In the genomic region with DNA sequence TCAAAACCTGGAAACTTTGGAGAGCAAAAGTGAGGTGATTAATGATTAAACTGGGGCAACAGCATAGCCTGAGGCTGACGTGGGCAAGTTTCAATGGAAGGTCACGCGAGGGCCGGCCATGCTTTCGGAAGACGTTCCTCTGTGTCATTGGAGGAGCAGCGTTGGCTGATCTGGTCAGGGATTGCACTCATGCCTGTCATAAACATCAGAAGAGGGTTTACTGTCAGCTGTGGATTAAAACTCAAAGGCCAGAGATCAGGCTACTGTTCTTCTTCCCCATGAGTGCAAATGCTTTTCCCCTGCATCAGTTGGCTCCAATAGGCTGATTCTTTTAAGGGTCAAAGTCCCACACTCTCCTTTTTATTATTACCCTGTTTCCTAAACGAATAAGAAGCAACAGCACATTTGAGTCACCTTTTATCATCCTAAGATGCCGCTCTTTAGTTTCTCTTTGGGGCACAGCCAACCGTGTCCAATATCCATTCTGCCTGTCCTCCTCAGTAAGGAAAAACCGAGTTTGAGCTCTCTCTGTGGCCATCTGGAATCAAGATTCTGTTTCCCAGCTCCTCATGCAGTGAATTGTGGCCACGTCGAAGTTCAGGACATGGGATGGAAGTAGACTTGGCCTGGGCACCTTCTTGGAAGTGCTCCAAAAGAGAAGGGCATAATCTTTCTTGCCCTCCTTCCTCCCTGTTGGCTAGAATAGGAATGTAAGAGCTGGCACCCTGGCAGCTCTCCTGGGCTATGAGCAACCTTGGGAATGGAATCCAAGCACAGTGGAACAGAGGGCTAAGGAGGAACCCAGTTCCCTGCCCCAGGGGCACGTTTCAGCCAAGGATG, we compare ENCODE assay signal across 25 cellular contexts.
DNase-seq lines count a peak whose midpoint lies in the region; ATAC-seq and TF ChIP-seq lines count a peak whose summit lies in the region.
"Had no signal": no experiment of that assay in that cellular context is flagged by ENCODE, and none has a peak within 500 bp of the region (broad histone marks: within the 10 kb centered on the region; RNA-seq: fewer than 3 reads in every experiment).

No MANE protein-coding gene starts in this region.

- in situ Hi-C loops in Caki2 (cut with HindIII; ENCODE audit: low pct_unique_long_range_greater_than_20kb, low sequenced_read_pairs), result no loop called here

- H3K36me3 ChIP-seq in osteoblast (ENCODE audit: insufficient read depth, low read length), result no peaks in the 10 kb centered on the region
- H3K36me3 ChIP-seq: gastrocnemius medialis, neutrophil had no signal

- H4K20me1 ChIP-seq in osteoblast (ENCODE audit: insufficient read depth, low read length), result no peaks in the 10 kb centered on the region

- peak; percentile 87 for DNase-seq in Caki2 (ENCODE audit: low read depth)
- DNase-seq in RPMI7951 (ENCODE audit: low read depth), result peak; percentile 49
- peak; percentile 52 for DNase-seq in kidney glomerular epithelial cell (lab: John Stamatoyannopoulos, UW)
- DNase-seq in osteoblast (ENCODE audit: insufficient read length, low spot score, missing footprints), result peak; percentile 87
- DNase-seq in effector CD4-positive, alpha-beta T cell, result no peak
- DNase-seq in ureter (ENCODE audit: low spot score), result no peak
- no peak for DNase-seq in activated T-cell treated with anti-CD3 and anti-CD28 coated beads for 4 hours
- DNase-seq: activated CD8-positive, alpha-beta memory T cell treated with anti-CD3 and anti-CD28 coated beads for 24 hours; activated naive CD4-positive, alpha-beta T cell treated with anti-CD3 and anti-CD28 coated beads, Interleukin-2, amount 10 ng/mL, durations not matched to agents 7 days and 5 days; activated T-cell treated with anti-CD3 and anti-CD28 coated beads, Interleukin-2, amount 50 U/mL, for 48 hours; anterior cingulate cortex; cerebellar nuclear complex; effector CD8-positive, alpha-beta T cell; gastrocnemius medialis; H7; left cardiac atrium; NCI-H2107; NCI-H524 treated with DMSO at 0.1 percent for 48 hours; Right ventricle myocardium superior; stimulated activated CD8-positive, alpha-beta memory T cell treated with anti-CD3 and anti-CD28 coated beads, Interleukin-4, amount 100 ng/mL, for 48 hours; SW 1271 had no signal

- H3K9me3 ChIP-seq in osteoblast (ENCODE audit: low read depth, low read length), result no peaks in the 10 kb centered on the region
- H3K9me3 ChIP-seq: gastrocnemius medialis, neutrophil had no signal

- H2AFZ ChIP-seq in osteoblast (ENCODE audit: low read length), result no peak overlapping the region

- ATAC-seq in GM19452 (IDR thresholded peaks at IDR 0.05; ENCODE audit: unreplicated experiment), result no peak
- ATAC-seq: esophagus mucosa, gastrocnemius medialis, left cardiac atrium had no signal

- H3K27me3 ChIP-seq in osteoblast (ENCODE audit: insufficient read depth, low read length), result no peaks in the 10 kb centered on the region
- H3K27me3 ChIP-seq: gastrocnemius medialis had no signal

- H3K4me2 ChIP-seq in osteoblast (ENCODE audit: insufficient read depth, low read length), result no peak overlapping the region

- no peak overlapping the region for H3K4me3 ChIP-seq in osteoblast (ENCODE audit: insufficient read depth, low read length)
- H3K4me3 ChIP-seq: gastrocnemius medialis had no signal

- peak overlapping the region; percentile 34 for H3K27ac ChIP-seq in osteoblast (ENCODE audit: low read depth, low read length)
- H3K27ac ChIP-seq: C4-2B, gastrocnemius medialis, neutrophil had no signal

- TF ChIP-seq CTCF in osteoblast (IDR thresholded peaks at IDR 0.05; ENCODE audit: extremely low read depth, low read depth, low read length), result no peak

- no peaks in the 10 kb centered on the region for H3K79me2 ChIP-seq in osteoblast (ENCODE audit: insufficient read depth, low read length)

- H3K4me1 ChIP-seq in osteoblast (ENCODE audit: insufficient read depth, low read length), result no peaks in the 10 kb centered on the region
- H3K4me1 ChIP-seq: gastrocnemius medialis had no signal

Comparison
In these comparisons a context has a peak if more than half of its experiments do, and no peak if none do; other contexts are left out.
1. DNase-seq: peak in Caki2 (single experiment), RPMI7951 (single experiment), kidney glomerular epithelial cell (single experiment) and osteoblast (single experiment); none in effector CD4-positive, alpha-beta T cell (single experiment), ureter (single experiment) and activated T-cell treated with anti-CD3 and anti-CD28 coated beads for 4 hours (single experiment).